ENCODE assay signal across 7 cellular contexts in genomic region chr14:74083161-74083560, GRCh38. TPM values are rescaled to one million over a fixed set of nuclear protein-coding genes. Genes with fewer than 3 reads are reported as not detected.
DNase-seq lines count a peak whose midpoint lies in the region; ATAC-seq and TF ChIP-seq lines count a peak whose summit lies in the region.

No MANE protein-coding gene starts in this region.

- no peaks in the 10 kb centered on the region for H3F3A ChIP-seq in smooth muscle cell (ENCODE audit: low read depth)

- H2AFZ ChIP-seq in hepatocyte (peak overlapping the region; percentile 3), smooth muscle cell (ENCODE audit: low read depth) (peak overlapping the region; percentile 81)

- H4K20me1 ChIP-seq in hepatocyte (ENCODE audit: insufficient read depth, poor library complexity, severe bottlenecking) (no peaks in the 10 kb centered on the region), smooth muscle cell (ENCODE audit: low read depth) (no peaks in the 10 kb centered on the region)

- H3K36me3 ChIP-seq in hepatocyte (replicated peaks; ENCODE audit: insufficient read depth, low read depth) (no peaks in the 10 kb centered on the region), smooth muscle cell (ENCODE audit: low read depth) (no peaks in the 10 kb centered on the region)

- H3K4me3 ChIP-seq in HFF-Myc (replicated peaks; ENCODE audit: low read depth, low read length) (peak overlapping the region; percentile 85; the same call in 1 of the 2 replicates), WI38 (ENCODE audit: low read depth, low read length) (peak overlapping the region; percentile 91), hepatocyte (peak overlapping the region; percentile 9), smooth muscle cell (peak overlapping the region; percentile 78)

- H3K79me2 ChIP-seq in hepatocyte (peaks cover 33% of the 10 kb centered on the region), smooth muscle cell (ENCODE audit: low read depth) (peaks cover 17% of the 10 kb centered on the region)

- H3K4me2 ChIP-seq in hepatocyte: peak overlapping the region; percentile 89
- H3K4me2 ChIP-seq in smooth muscle cell: peak overlapping the region; percentile 94

- no peak for ATAC-seq in GM21390 (IDR thresholded peaks at IDR 0.05; ENCODE audit: unreplicated experiment)

- DNase-seq in HFF-Myc (ENCODE audit: extremely low read depth, low read depth) (no peak), hepatocyte (ENCODE audit: low spot score) (peak; percentile 26), smooth muscle cell (lab: John Stamatoyannopoulos, UW; ENCODE audit: unreplicated experiment) (no peak), NCI-H1092 (lab: John Stamatoyannopoulos, UW) (no peak), NCI-H1694 (lab: John Stamatoyannopoulos, UW) (no peak)

- H3K27ac ChIP-seq in hepatocyte (peak overlapping the region; percentile 77), smooth muscle cell (ENCODE audit: low read depth) (peak overlapping the region; percentile 71)

- peak overlapping the region; percentile 38 for H3K9ac ChIP-seq in smooth muscle cell (ENCODE audit: low read depth)

- WGBS in hepatocyte (ENCODE audit: low lambda C conversion rate, missing lambda C conversion rate): 60% methylated on average over 3 of the region's 3 CpGs
- WGBS in smooth muscle cell (ENCODE audit: low lambda C conversion rate): 67% methylated on average over 3 of the region's 3 CpGs

- H3K9me3 ChIP-seq in hepatocyte (ENCODE audit: low read depth) (no peaks in the 10 kb centered on the region), smooth muscle cell (replicated peaks; ENCODE audit: low read depth) (no peaks in the 10 kb centered on the region)

- H3K4me1 ChIP-seq in hepatocyte (ENCODE audit: insufficient read depth) (peaks cover 9% of the 10 kb centered on the region), smooth muscle cell (ENCODE audit: low read depth) (peaks cover 16% of the 10 kb centered on the region)

- no peaks in the 10 kb centered on the region for H3K9me2 ChIP-seq in hepatocyte (replicated peaks; ENCODE audit: insufficient read depth)

- H3K27me3 ChIP-seq in hepatocyte (no peaks in the 10 kb centered on the region), smooth muscle cell (ENCODE audit: low read depth) (no peaks in the 10 kb centered on the region)

- TF ChIP-seq CTCF in HFF-Myc (IDR thresholded peaks at IDR 0.05; ENCODE audit: low read depth, low read length, missing control alignments) (no peak), WI38 (IDR thresholded peaks at IDR 0.05; ENCODE audit: low read depth, low read length) (no peak), hepatocyte (IDR thresholded peaks at IDR 0.05; ENCODE audit: poor library complexity) (no peak), smooth muscle cell (IDR thresholded peaks at IDR 0.05; ENCODE audit: borderline replicate concordance, insufficient read depth, poor library complexity, severe bottlenecking) (no peak)

RNA-seq across cellular contexts. Expression of gene ALDH6A1, which starts 1.1 kb away (rescaled TPM):
- 72.9 and 83.8 TPM in 2 replicates for total RNA-seq in hepatocyte
- 66.5 and 76.8 TPM in 2 replicates for polyA plus RNA-seq in hepatocyte
- total RNA-seq in smooth muscle cell: 16.1 and 22.3 TPM in 2 replicates
- polyA plus RNA-seq in smooth muscle cell: 18.2 and 18.9 TPM in 2 replicates

RNA-seq across cellular contexts. Expression of gene LIN52, which starts 1.6 kb away (rescaled TPM):
- 14.3 and 14.4 TPM in 2 replicates for total RNA-seq in hepatocyte
- 13.5 and 13.7 TPM in 2 replicates for polyA plus RNA-seq in hepatocyte
- total RNA-seq in smooth muscle cell: 17.4 and 17.8 TPM in 2 replicates
- 13.8 and 16.1 TPM in 2 replicates for polyA plus RNA-seq in smooth muscle cell

Comparison
In these comparisons a context has a peak if more than half of its experiments do, and no peak if none do; other contexts are left out.
1. H3K4me3 ChIP-seq: peak in every context shown above with its lines; median percentile 91 in WI38; 85 in HFF-Myc; 78 in smooth muscle cell; 9 in hepatocyte.